14 cellular contexts compared by ENCODE assay signal in genomic region chr19:45095496-45096413, GRCh38. TPM values are rescaled to one million over a fixed set of nuclear protein-coding genes. Genes with fewer than 3 reads are reported as not detected.
DNase-seq lines count a peak whose midpoint lies in the region; ATAC-seq, FAIRE-seq and TF ChIP-seq lines count a peak whose summit lies in the region.
"Had no signal": no experiment of that assay in that cellular context is flagged by ENCODE, and none has a peak within 500 bp of the region (broad histone marks: within the 10 kb centered on the region; RNA-seq: fewer than 3 reads in every experiment).

No MANE protein-coding gene starts in this region.

- FAIRE-seq in GM12891 (lab: Jason Lieb, UNC), result no peak
- FAIRE-seq: TTC549 had no signal

- no peak for TF ChIP-seq POLR2A in GM12891 (IDR thresholded peaks at IDR 0.05; ENCODE audit: low read depth, low read length)

- H3K27ac ChIP-seq in BLaER1 treated with 17β-estradiol and CSF1 and Interleukin-3, amounts not matched to agents 10 nM and 100 nM, result peak overlapping the region in 2 of 11 experiments; percentile 8 to 38; a peak in 3 of 22 replicates
- no peak overlapping the region for H3K27ac ChIP-seq in GM23248

- whole genome bisulfite sequencing in GM23248 (ENCODE audit: low coverage in 1 of 2, low lambda C conversion rate in 2 of 2, missing lambda C conversion rate in 2 of 2), 2 experiments, result 77 to 82% methylated on average over 14 of the region's 14 CpGs

- in situ Hi-C loops in GM23248 (cut with MboI), result no loop called here

- peaks cover 69 to 84% (median 77%) of the 10 kb centered on the region in 10 experiments for H3K4me1 ChIP-seq in BLaER1 treated with 17β-estradiol and CSF1 and Interleukin-3, amounts not matched to agents 10 nM and 100 nM
- peaks cover 19% of the 10 kb centered on the region for H3K4me1 ChIP-seq in GM23248 (ENCODE audit: insufficient read depth)

- DNase-seq in GM23248, result peak; percentile 44
- DNase-seq in activated naive CD8-positive, alpha-beta T cell treated with anti-CD3 and anti-CD28 coated beads, Interleukin-2, amount 10 ng/mL, durations not matched to agents 7 days and 5 days, result no peak
- no peak for DNase-seq in naive thymus-derived CD8-positive, alpha-beta T cell
- no peak for DNase-seq in GM12891 (ENCODE audit: insufficient read length, low spot score)
- DNase-seq in NCI-H226, result no peak
- DNase-seq: erythroblast; head of caudate nucleus; left cardiac atrium; NCI-H69; stimulated activated CD4-positive, alpha-beta T cell treated with anti-CD3 and anti-CD28 coated beads, Interleukin-4, amount 100 ng/mL, for 24 hours had no signal

- peaks cover 0 to 80% (median 77%) of the 10 kb centered on the region in 11 experiments; a peak in 21 of 22 replicates for H4K20me1 ChIP-seq in BLaER1 treated with 17β-estradiol and CSF1 and Interleukin-3, amounts not matched to agents 10 nM and 100 nM
- H4K20me1 ChIP-seq in GM23248 (ENCODE audit: insufficient read depth), result peaks cover 7% of the 10 kb centered on the region; the same call in 1 of the 2 replicates

- H3K36me3 Mint-ChIP-seq in activated naive CD8-positive, alpha-beta T cell treated with anti-CD3 and anti-CD28 coated beads, Interleukin-2, amount 10 ng/mL, durations not matched to agents 7 days and 5 days, result peaks cover 10% of the 10 kb centered on the region
- H3K36me3 Mint-ChIP-seq in naive thymus-derived CD8-positive, alpha-beta T cell, result peaks cover 0 to 6% (median 4%) of the 10 kb centered on the region in 3 donors

- H3K4me2 ChIP-seq in BLaER1 treated with 17β-estradiol and CSF1 and Interleukin-3, amounts not matched to agents 10 nM and 100 nM, result peak overlapping the region; percentile 87 to 99 (median 97)
- H3K4me2 ChIP-seq in GM23248 (ENCODE audit: unreplicated experiment), result no peak overlapping the region

- H3K9me3 Mint-ChIP-seq in activated naive CD8-positive, alpha-beta T cell treated with anti-CD3 and anti-CD28 coated beads, Interleukin-2, amount 10 ng/mL, durations not matched to agents 7 days and 5 days, result no peaks in the 10 kb centered on the region
- H3K9me3 Mint-ChIP-seq in naive thymus-derived CD8-positive, alpha-beta T cell, result peaks cover 0 to 2% (median 0%) of the 10 kb centered on the region in 9 donors

- no peaks in the 10 kb centered on the region for H3K27me3 ChIP-seq in BLaER1 treated with 17β-estradiol and CSF1 and Interleukin-3, amounts not matched to agents 10 nM and 100 nM
- no peaks in the 10 kb centered on the region for H3K27me3 ChIP-seq in GM23248 (replicated peaks; ENCODE audit: insufficient read depth)

- ATAC-seq in activated naive CD8-positive, alpha-beta T cell treated with anti-CD3 and anti-CD28 coated beads, Interleukin-2, amount 10 ng/mL, durations not matched to agents 7 days and 5 days (ENCODE audit: low read depth), result no peak
- ATAC-seq in naive thymus-derived CD8-positive, alpha-beta T cell, result no peak
- ATAC-seq in HG03520 (IDR thresholded peaks at IDR 0.05; ENCODE audit: unreplicated experiment) (no peak), GM21390 (IDR thresholded peaks at IDR 0.05; ENCODE audit: unreplicated experiment) (no peak)
- ATAC-seq: left cardiac atrium had no signal

- H3K27me3 Mint-ChIP-seq in activated naive CD8-positive, alpha-beta T cell treated with anti-CD3 and anti-CD28 coated beads, Interleukin-2, amount 10 ng/mL, durations not matched to agents 7 days and 5 days, result no peaks in the 10 kb centered on the region
- no peaks in the 10 kb centered on the region for H3K27me3 Mint-ChIP-seq in naive thymus-derived CD8-positive, alpha-beta T cell

- peak overlapping the region; percentile 4 for H3K27ac Mint-ChIP-seq in activated naive CD8-positive, alpha-beta T cell treated with anti-CD3 and anti-CD28 coated beads, Interleukin-2, amount 10 ng/mL, durations not matched to agents 7 days and 5 days
- H3K27ac Mint-ChIP-seq in naive thymus-derived CD8-positive, alpha-beta T cell, result peak overlapping the region in 7 of 10 donors; percentile 11 to 88 (median 67)

- peak overlapping the region in 1 of 10 experiments; percentile 98; a peak in 2 of 20 replicates for H3K4me3 ChIP-seq in BLaER1 treated with 17β-estradiol and CSF1 and Interleukin-3, amounts not matched to agents 10 nM and 100 nM
- H3K4me3 ChIP-seq in GM23248, result no peak overlapping the region

- H2AFZ ChIP-seq in GM23248, result no peak overlapping the region

- peaks cover 51% of the 10 kb centered on the region for H3K4me1 Mint-ChIP-seq in activated naive CD8-positive, alpha-beta T cell treated with anti-CD3 and anti-CD28 coated beads, Interleukin-2, amount 10 ng/mL, durations not matched to agents 7 days and 5 days
- peaks cover 61 to 88% (median 78%) of the 10 kb centered on the region in 4 donors for H3K4me1 Mint-ChIP-seq in naive thymus-derived CD8-positive, alpha-beta T cell

- POLR2A ChIA-PET in activated naive CD8-positive, alpha-beta T cell treated with anti-CD3 and anti-CD28 coated beads, Interleukin-2, amount 10 ng/mL, durations not matched to agents 7 days and 5 days (lab: Charles Lee), result no interaction called here
- POLR2A ChIA-PET in naive thymus-derived CD8-positive, alpha-beta T cell (lab: Charles Lee), result no interaction called here

- peaks cover 6 to 49% (median 36%) of the 10 kb centered on the region in 11 experiments for H3K36me3 ChIP-seq in BLaER1 treated with 17β-estradiol and CSF1 and Interleukin-3, amounts not matched to agents 10 nM and 100 nM
- no peaks in the 10 kb centered on the region for H3K36me3 ChIP-seq in GM23248 (ENCODE audit: low read depth)

- peak overlapping the region in 10 of 11 experiments; percentile 6 to 99 (median 86); a peak in 17 of 22 replicates for H3K9ac ChIP-seq in BLaER1 treated with 17β-estradiol and CSF1 and Interleukin-3, amounts not matched to agents 10 nM and 100 nM
- no peak overlapping the region for H3K9ac ChIP-seq in GM23248

- H3F3A ChIP-seq in GM23248 (ENCODE audit: insufficient read depth), result peaks cover 12% of the 10 kb centered on the region

- peaks cover 77% of the 10 kb centered on the region for H3K79me2 ChIP-seq in GM23248 (ENCODE audit: insufficient read depth)

- no peak overlapping the region for H3K4me3 Mint-ChIP-seq in activated naive CD8-positive, alpha-beta T cell treated with anti-CD3 and anti-CD28 coated beads, Interleukin-2, amount 10 ng/mL, durations not matched to agents 7 days and 5 days
- H3K4me3 Mint-ChIP-seq in naive thymus-derived CD8-positive, alpha-beta T cell, result peak overlapping the region in 8 of 10 donors; percentile 13 to 76 (median 53)

- H3K9me3 ChIP-seq in BLaER1 treated with 17β-estradiol and CSF1 and Interleukin-3, amounts not matched to agents 10 nM and 100 nM (replicated peaks in 1 of 11), result peaks cover 0 to 6% (median 0%) of the 10 kb centered on the region in 11 experiments; a peak in 2 of 22 replicates
- no peaks in the 10 kb centered on the region for H3K9me3 ChIP-seq in GM23248 (ENCODE audit: low read depth)

- H3K9me2 ChIP-seq in GM23248 (ENCODE audit: insufficient read depth), result no peaks in the 10 kb centered on the region

TF ChIP-seq in GM12891, 5 proteins besides CTCF, POLR2A, EP300 and RAD21:
- no peak for TF ChIP-seq POU2F2 (IDR thresholded peaks at IDR 0.05; ENCODE audit: low read depth, low read length)
- no peak for TF ChIP-seq SPI1 (IDR thresholded peaks at IDR 0.05; ENCODE audit: low read depth, low read length)
- no peak for TF ChIP-seq PAX5 (IDR thresholded peaks at IDR 0.05; ENCODE audit: insufficient read depth, low read length, severe bottlenecking)
- TF ChIP-seq TAF1 (IDR thresholded peaks at IDR 0.05; ENCODE audit: low read depth, low read length), result no peak
- no peak for TF ChIP-seq POLR2AphosphoS5 (IDR thresholded peaks at IDR 0.05; ENCODE audit: low read depth, low read length)

RNA-seq across cellular contexts. Expression of gene PPP1R37, which starts 2.8 kb away (rescaled TPM):
- 39.2 and 43.8 TPM in 2 replicates for total RNA-seq in GM23248 (2014; rRNA removed; shearing (Covaris generic))
- 1.6 and 1.9 TPM in 2 replicates for polyA plus RNA-seq in GM23248 (2016; fragmentation: Nextera tagmentation; extraction: Ambion mirVana)
- total RNA-seq in activated naive CD8-positive, alpha-beta T cell treated with anti-CD3 and anti-CD28 coated beads, Interleukin-2, amount 10 ng/mL, durations not matched to agents 7 days and 5 days, result 10 to 100 TPM; 29.5 to 31.9 TPM
- total RNA-seq in naive thymus-derived CD8-positive, alpha-beta T cell, result 10 to 100 TPM; 32.9 to 33.3 TPM
- polyA plus RNA-seq in naive thymus-derived CD8-positive, alpha-beta T cell, result 1 to 10 TPM in 1 of 3 donors, under 1 TPM in 2; 0.40 to 2.0 (median 0.83) TPM
- 9.5 TPM for polyA plus RNA-seq in GM12891 (2012; ENCODE audit: low read depth, missing spikeins)

RNA-seq across cellular contexts. Expression of gene GEMIN7, which starts 16.7 kb away (rescaled TPM):
- total RNA-seq in GM23248 (2014; rRNA removed; shearing (Covaris generic)), result 22.5 and 25.3 TPM in 2 replicates
- polyA plus RNA-seq in GM23248 (2016; fragmentation: Nextera tagmentation; extraction: Ambion mirVana), result 48.4 and 49.7 TPM in 2 replicates
- total RNA-seq in activated naive CD8-positive, alpha-beta T cell treated with anti-CD3 and anti-CD28 coated beads, Interleukin-2, amount 10 ng/mL, durations not matched to agents 7 days and 5 days, result 10 to 100 TPM; 24.8 to 26.2 TPM
- 10 to 100 TPM; 13.5 to 19.8 TPM for total RNA-seq in naive thymus-derived CD8-positive, alpha-beta T cell
- 10 to 100 TPM; 44.2 to 70.0 (median 50.3) TPM for polyA plus RNA-seq in naive thymus-derived CD8-positive, alpha-beta T cell
- 43.2 TPM for polyA plus RNA-seq in GM12891 (2012; ENCODE audit: low read depth, missing spikeins)

RNA-seq across cellular contexts. Expression of gene ZNF296, which starts 19.5 kb away (rescaled TPM):
- 0.25 TPM in 1 of 2 replicates, not detected in the other for total RNA-seq in GM23248 (2014; rRNA removed; shearing (Covaris generic))
- 0.15 TPM in 1 of 2 replicates, not detected in the other for polyA plus RNA-seq in GM23248 (2016; fragmentation: Nextera tagmentation; extraction: Ambion mirVana)
- total RNA-seq in activated naive CD8-positive, alpha-beta T cell treated with anti-CD3 and anti-CD28 coated beads, Interleukin-2, amount 10 ng/mL, durations not matched to agents 7 days and 5 days, result 1 to 10 TPM; 4.8 TPM
- 1 to 10 TPM; 2.3 to 2.4 TPM for total RNA-seq in naive thymus-derived CD8-positive, alpha-beta T cell
- 1 to 10 TPM; 1.0 to 1.6 (median 1.1) TPM for polyA plus RNA-seq in naive thymus-derived CD8-positive, alpha-beta T cell
- polyA plus RNA-seq in GM12891 (2012; ENCODE audit: low read depth, missing spikeins), result 6.5 TPM

RNA-seq across cellular contexts. Expression of gene CLASRP, which starts 56.9 kb away (rescaled TPM):
- 12.3 and 45.1 TPM in 2 replicates for total RNA-seq in GM23248 (2014; rRNA removed; shearing (Covaris generic))
- polyA plus RNA-seq in GM23248 (2016; fragmentation: Nextera tagmentation; extraction: Ambion mirVana), result 9.2 and 10.1 TPM in 2 replicates
- 100 to 1,000 TPM; 128 to 129 TPM for total RNA-seq in activated naive CD8-positive, alpha-beta T cell treated with anti-CD3 and anti-CD28 coated beads, Interleukin-2, amount 10 ng/mL, durations not matched to agents 7 days and 5 days
- total RNA-seq in naive thymus-derived CD8-positive, alpha-beta T cell, result 100 to 1,000 TPM; 141 to 150 TPM
- polyA plus RNA-seq in naive thymus-derived CD8-positive, alpha-beta T cell, result 1 to 10 TPM; 2.0 to 6.7 (median 5.3) TPM
- 55.1 TPM for polyA plus RNA-seq in GM12891 (2012; ENCODE audit: low read depth, missing spikeins)
